ENCODE assay signal across 1 cellular context in the genomic region with DNA sequence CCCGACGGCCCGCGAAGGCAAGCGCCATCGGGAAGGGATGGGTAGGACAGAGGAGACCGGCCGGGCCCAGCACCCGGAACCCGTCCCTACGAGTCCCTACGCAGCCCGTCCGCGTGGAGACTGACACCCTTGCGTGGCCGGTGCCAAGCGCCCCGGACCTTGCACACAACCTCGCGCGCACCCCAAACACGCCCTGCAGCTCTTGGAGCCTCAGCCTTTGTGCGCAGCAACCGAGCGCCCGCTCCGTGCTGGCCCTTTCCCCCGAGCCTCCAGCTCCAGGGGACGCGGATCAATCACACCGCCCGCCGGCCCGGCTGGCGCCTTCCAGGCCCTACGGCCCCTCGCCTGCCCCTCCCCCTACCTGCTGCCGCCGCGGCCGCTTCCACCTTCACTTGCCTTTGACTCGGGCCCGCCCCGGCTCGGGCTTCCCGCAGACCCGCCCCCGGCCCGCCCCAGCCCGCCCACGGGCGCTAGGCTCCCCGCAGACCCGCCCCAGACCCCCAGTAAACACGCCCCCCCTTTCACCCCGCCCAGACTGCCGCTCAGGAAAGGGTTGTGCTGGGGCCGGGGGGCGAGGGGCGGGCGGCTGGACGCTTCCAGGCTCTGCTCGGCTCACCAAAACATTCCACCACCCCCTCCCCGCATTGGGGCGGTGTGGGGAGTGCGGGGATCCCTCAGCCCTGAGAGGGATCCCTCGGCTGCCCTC.
TF ChIP-seq lines count a peak whose summit lies in the region.

A gene (minus strand): TSS at position 394 of the 706 bp plus-strand sequence. CDS start 1,746 bp downstream, outside the sequence.

TF ChIP-seq in IMR-90, 13 proteins besides CTCF, POLR2A, EP300 and RAD21 (continued from another document):
- no peak for TF ChIP-seq RCOR1 (IDR thresholded peaks at IDR 0.05; ENCODE audit: insufficient replicate concordance, low read length)
- TF ChIP-seq NFE2L2 (IDR thresholded peaks at IDR 0.05; ENCODE audit: low read depth, low read length): no peak
- TF ChIP-seq FOS (IDR thresholded peaks at IDR 0.05; ENCODE audit: low read depth, low read length): no peak
